In genomic region chr19:56120371-56121179, GRCh38 we compare ENCODE assay signal across 8 cellular contexts. TPM values are rescaled to one million over a fixed set of nuclear protein-coding genes. Genes with fewer than 3 reads are reported as not detected.
A peak's percentile ranks its signal among the peaks of the same experiment; 100 is the strongest.
DNase-seq lines count a peak whose midpoint lies in the region; ATAC-seq and TF ChIP-seq lines count a peak whose summit lies in the region.

No MANE protein-coding gene starts in this region.

- peak overlapping the region; percentile 88 for H3K4me3 ChIP-seq in BE2C (ENCODE audit: low read depth, low read length)
- H3K4me3 ChIP-seq in PC-9, result peak overlapping the region; percentile 94
- H3K4me3 ChIP-seq in fibroblast of lung (replicated peaks in 1 of 4; ENCODE audit: control extremely low read depth in 1 of 4, insufficient read depth in 1 of 4, low read depth in 3 of 4, low read length in 4 of 4), result peak overlapping the region; percentile 75 to 82 (median 81)

- TSS peak; percentile 55 for BruUV-seq in PC-9 (replicated peaks; lab: Mats Ljungman, UMichigan)

- H3K4me1 Mint-ChIP-seq in activated T-helper 1 cell treated with anti-CD3 and anti-CD28 coated beads, Interleukin-12 subunit alpha, Interleukin-12 subunit beta, Interleukin-2, Interleukin-4 antibody, amounts not matched to agents 30 ng/mL and 10 ng/mL and 1 ng/mL, durations not matched to agents 14 hours and 24 hours and 36 hours (ENCODE audit: low read depth), result peaks cover 28% of the 10 kb centered on the region
- peaks cover 30% of the 10 kb centered on the region for H3K4me1 Mint-ChIP-seq in nephron progenitor cell
- H3K4me1 Mint-ChIP-seq in stimulated activated naive CD8-positive, alpha-beta T cell treated with anti-CD3 and anti-CD28 coated beads, Interleukin-15, Interleukin-2, amounts not matched to agents 100 ng/mL and 50 ng/mL, for 24 hours (ENCODE audit: low read depth), result peaks cover 35% of the 10 kb centered on the region

- H3K27ac ChIP-seq in PC-9 (peak overlapping the region; percentile 81), fibroblast of lung (ENCODE audit: insufficient read depth, low read length) (peak overlapping the region; percentile 95)

- H3K4me1 ChIP-seq in BE2C, result peaks cover 10% of the 10 kb centered on the region; the same call in 1 of the 2 replicates
- H3K4me1 ChIP-seq in PC-9 (replicated peaks; ENCODE audit: insufficient read depth), result peaks cover 10% of the 10 kb centered on the region
- peaks cover 15% of the 10 kb centered on the region for H3K4me1 ChIP-seq in fibroblast of lung (ENCODE audit: control insufficient read depth, extremely low read depth, insufficient read depth, low read length)

- H3K4me3 Mint-ChIP-seq in activated T-helper 1 cell treated with anti-CD3 and anti-CD28 coated beads, Interleukin-12 subunit alpha, Interleukin-12 subunit beta, Interleukin-2, Interleukin-4 antibody, amounts not matched to agents 30 ng/mL and 10 ng/mL and 1 ng/mL, durations not matched to agents 14 hours and 24 hours and 36 hours, result peak overlapping the region; percentile 89
- H3K4me3 Mint-ChIP-seq in nephron progenitor cell, result peak overlapping the region; percentile 85
- peak overlapping the region; percentile 88 for H3K4me3 Mint-ChIP-seq in stimulated activated naive CD8-positive, alpha-beta T cell treated with anti-CD3 and anti-CD28 coated beads, Interleukin-15, Interleukin-2, amounts not matched to agents 100 ng/mL and 50 ng/mL, for 24 hours

- peak; percentile 18; the same call in 1 of the 2 replicates for TF ChIP-seq CTCF in BE2C (IDR thresholded peaks at IDR 0.05; ENCODE audit: low read depth, low read length)
- TF ChIP-seq CTCF in PC-9 (conservative IDR thresholded peaks at IDR 0.05), result 0 out of 2 replicates have a peak, but pooled peaks have one; percentile 19
- no peak for TF ChIP-seq CTCF in fibroblast of lung (conservative IDR thresholded peaks at IDR 0.05 in 1 of 2, IDR thresholded peaks at IDR 0.05 in 1 of 2; ENCODE audit: low read depth in 1 of 2, low read length in 2 of 2)
- TF ChIP-seq CTCF in nephron progenitor cell (IDR thresholded peaks at IDR 0.05), result no peak

- H3K9me2 ChIP-seq in PC-9 (ENCODE audit: insufficient read depth), result no peaks in the 10 kb centered on the region

- no peaks in the 10 kb centered on the region for H3K27me3 Mint-ChIP-seq in activated T-helper 1 cell treated with anti-CD3 and anti-CD28 coated beads, Interleukin-12 subunit alpha, Interleukin-12 subunit beta, Interleukin-2, Interleukin-4 antibody, amounts not matched to agents 30 ng/mL and 10 ng/mL and 1 ng/mL, durations not matched to agents 14 hours and 24 hours and 36 hours (ENCODE audit: insufficient read depth)
- peaks cover 10% of the 10 kb centered on the region for H3K27me3 Mint-ChIP-seq in nephron progenitor cell (ENCODE audit: low read depth, poor library complexity)
- H3K27me3 Mint-ChIP-seq in stimulated activated naive CD8-positive, alpha-beta T cell treated with anti-CD3 and anti-CD28 coated beads, Interleukin-15, Interleukin-2, amounts not matched to agents 100 ng/mL and 50 ng/mL, for 24 hours, result no peaks in the 10 kb centered on the region

- H3K36me3 ChIP-seq in BE2C (peaks cover 25% of the 10 kb centered on the region), PC-9 (ENCODE audit: low read depth) (0 out of 2 replicates have a peak, but pooled peaks cover 10% of the 10 kb centered on the region), fibroblast of lung (ENCODE audit: control insufficient read depth, insufficient read depth, low read length) (no peaks in the 10 kb centered on the region)

- H3K27ac Mint-ChIP-seq in activated T-helper 1 cell treated with anti-CD3 and anti-CD28 coated beads, Interleukin-12 subunit alpha, Interleukin-12 subunit beta, Interleukin-2, Interleukin-4 antibody, amounts not matched to agents 30 ng/mL and 10 ng/mL and 1 ng/mL, durations not matched to agents 14 hours and 24 hours and 36 hours, result peak overlapping the region; percentile 97
- no peak overlapping the region for H3K27ac Mint-ChIP-seq in nephron progenitor cell
- H3K27ac Mint-ChIP-seq in stimulated activated naive CD8-positive, alpha-beta T cell treated with anti-CD3 and anti-CD28 coated beads, Interleukin-15, Interleukin-2, amounts not matched to agents 100 ng/mL and 50 ng/mL, for 24 hours, result peak overlapping the region; percentile 95

- ATAC-seq in HG03520 (IDR thresholded peaks at IDR 0.05; ENCODE audit: unreplicated experiment), result peak; percentile 19

- CTCF ChIA-PET in PC-9 (lab: Charles Lee), result interaction anchor here (0.6 kb wide), 2 partner anchors 95 to 445 kb away, joined by 4 to 7 read pairs; no protein-coding TSS in a partner anchor

- no peaks in the 10 kb centered on the region for H3K9me3 Mint-ChIP-seq in activated T-helper 1 cell treated with anti-CD3 and anti-CD28 coated beads, Interleukin-12 subunit alpha, Interleukin-12 subunit beta, Interleukin-2, Interleukin-4 antibody, amounts not matched to agents 30 ng/mL and 10 ng/mL and 1 ng/mL, durations not matched to agents 14 hours and 24 hours and 36 hours
- H3K9me3 Mint-ChIP-seq in nephron progenitor cell, result no peaks in the 10 kb centered on the region
- H3K9me3 Mint-ChIP-seq in stimulated activated naive CD8-positive, alpha-beta T cell treated with anti-CD3 and anti-CD28 coated beads, Interleukin-15, Interleukin-2, amounts not matched to agents 100 ng/mL and 50 ng/mL, for 24 hours, result no peaks in the 10 kb centered on the region

- DNase-seq in BE2C (peak; percentile 84), GM19238 (ENCODE audit: insufficient read length, low spot score) (peak; percentile 80), PC-9 (peak; percentile 75 to 80), fibroblast of lung (ENCODE audit: low read depth in 2 of 2) (peak; percentile 70 to 76), nephron progenitor cell (peak; percentile 77)
- peak; percentile 81 for DNase-seq in activated T-helper 1 cell treated with anti-CD3 and anti-CD28 coated beads, Interleukin-12 subunit alpha, Interleukin-12 subunit beta, Interleukin-2, Interleukin-4 antibody, amounts not matched to agents 30 ng/mL and 10 ng/mL and 1 ng/mL, durations not matched to agents 14 hours and 24 hours and 36 hours (ENCODE audit: low spot score)

- H3K27me3 ChIP-seq in BE2C (no peaks in the 10 kb centered on the region), PC-9 (ENCODE audit: insufficient read depth, low read depth) (no peaks in the 10 kb centered on the region), fibroblast of lung (ENCODE audit: control insufficient read depth, insufficient read depth, low read length) (no peaks in the 10 kb centered on the region)

- H3K4me2 ChIP-seq in PC-9 (peak overlapping the region; percentile 96), fibroblast of lung (ENCODE audit: extremely low read depth, insufficient read depth, low read length) (peak overlapping the region; percentile 96)

- intact Hi-C loops in PC-9 (cut with micrococcal nuclease; ENCODE audit: unreplicated experiment), result loop anchor here (1.0 kb wide), 3 partner anchors 21 to 194 kb away; partner anchors contain the start of genes ZNF444 and ZSCAN5A
- intact Hi-C loops in activated T-helper 1 cell treated with anti-CD3 and anti-CD28 coated beads, Interleukin-12 subunit alpha, Interleukin-12 subunit beta, Interleukin-2, Interleukin-4 antibody, amounts not matched to agents 30 ng/mL and 10 ng/mL and 1 ng/mL, durations not matched to agents 14 hours and 24 hours and 36 hours (cut with micrococcal nuclease), result loop anchor here (1.0 to 5.0 kb wide), 5 partner anchors 21 to 1003 kb away; partner anchors contain the start of genes EPN1, PPP1R12C, ZNF444 and ZNF583

- peak overlapping the region; percentile 90 for H3K9ac ChIP-seq in fibroblast of lung (ENCODE audit: insufficient read depth, low read length)

- H3K9me3 ChIP-seq in BE2C (no peaks in the 10 kb centered on the region), PC-9 (ENCODE audit: insufficient read depth, low read depth) (no peaks in the 10 kb centered on the region), fibroblast of lung (ENCODE audit: control insufficient read depth, insufficient read depth, low read depth, low read length) (no peaks in the 10 kb centered on the region)

- POLR2A ChIA-PET in PC-9 (lab: Charles Lee; ENCODE audit: unreplicated experiment), result interaction anchor here (0.5 to 0.9 kb wide), 5 partner anchors 14 to 748 kb away, joined by 5 to 7 read pairs (median 6); partner anchors contain the start of genes FIZ1 and ZNF444

- H3K79me2 ChIP-seq in PC-9 (ENCODE audit: low read depth), result peaks cover 50% of the 10 kb centered on the region
- peaks cover 48% of the 10 kb centered on the region for H3K79me2 ChIP-seq in fibroblast of lung (ENCODE audit: control insufficient read depth, insufficient read depth, low read length)

- peaks cover 43% of the 10 kb centered on the region for H4K20me1 ChIP-seq in PC-9 (ENCODE audit: insufficient read depth)
- H4K20me1 ChIP-seq in fibroblast of lung (ENCODE audit: control insufficient read depth, extremely low read depth, insufficient read depth, low read length), result no peaks in the 10 kb centered on the region

- H2AFZ ChIP-seq in PC-9 (peak overlapping the region; percentile 68), fibroblast of lung (ENCODE audit: low read length) (no peak overlapping the region)

- peaks cover 22% of the 10 kb centered on the region; the same call in 1 of the 2 replicates for H3F3A ChIP-seq in PC-9 (ENCODE audit: insufficient read depth, low read depth)

- H3K36me3 Mint-ChIP-seq in activated T-helper 1 cell treated with anti-CD3 and anti-CD28 coated beads, Interleukin-12 subunit alpha, Interleukin-12 subunit beta, Interleukin-2, Interleukin-4 antibody, amounts not matched to agents 30 ng/mL and 10 ng/mL and 1 ng/mL, durations not matched to agents 14 hours and 24 hours and 36 hours (ENCODE audit: low read depth), result peaks cover 6% of the 10 kb centered on the region
- peaks cover 6% of the 10 kb centered on the region for H3K36me3 Mint-ChIP-seq in nephron progenitor cell (ENCODE audit: low read depth)
- peaks cover 21% of the 10 kb centered on the region for H3K36me3 Mint-ChIP-seq in stimulated activated naive CD8-positive, alpha-beta T cell treated with anti-CD3 and anti-CD28 coated beads, Interleukin-15, Interleukin-2, amounts not matched to agents 100 ng/mL and 50 ng/mL, for 24 hours (ENCODE audit: low read depth)

RNA-seq across cellular contexts. Expression of gene ZNF787, which starts 0.5 kb away (rescaled TPM):
- 116 TPM for polyA plus RNA-seq in BE2C (2012; ENCODE audit: insufficient read depth, insufficient read length, low read depth)
- total RNA-seq in PC-9 (2021), result 51.4 and 51.5 TPM in 2 replicates
- total RNA-seq in activated T-helper 1 cell treated with anti-CD3 and anti-CD28 coated beads, Interleukin-12 subunit alpha, Interleukin-12 subunit beta, Interleukin-2, Interleukin-4 antibody, amounts not matched to agents 30 ng/mL and 10 ng/mL and 1 ng/mL, durations not matched to agents 14 hours and 24 hours and 36 hours, result 41.8 and 42.6 TPM in 2 replicates
- total RNA-seq in fibroblast of lung, result 28.7 and 28.8 TPM in 2 replicates
- 2.6 and 2.9 TPM in 2 replicates for polyA plus RNA-seq in fibroblast of lung
- polyA plus RNA-seq in fibroblast of lung (2012), result 15.4 and 22.8 TPM in 2 replicates
- 4.1 and 10.7 TPM in 2 replicates for polyA minus RNA-seq in fibroblast of lung (ENCODE audit: low replicate concordance)

RNA-seq across cellular contexts. Expression of gene ZNF444, which starts 20.5 kb away (rescaled TPM):
- polyA plus RNA-seq in BE2C (2012; ENCODE audit: insufficient read depth, insufficient read length, low read depth), result 40.9 TPM
- total RNA-seq in PC-9 (2021), result 50.5 and 74.2 TPM in 2 replicates
- 33.8 and 36.5 TPM in 2 replicates for total RNA-seq in activated T-helper 1 cell treated with anti-CD3 and anti-CD28 coated beads, Interleukin-12 subunit alpha, Interleukin-12 subunit beta, Interleukin-2, Interleukin-4 antibody, amounts not matched to agents 30 ng/mL and 10 ng/mL and 1 ng/mL, durations not matched to agents 14 hours and 24 hours and 36 hours
- 12.3 and 17.5 TPM in 2 replicates for total RNA-seq in fibroblast of lung
- 6.4 and 7.4 TPM in 2 replicates for polyA plus RNA-seq in fibroblast of lung
- 12.6 and 16.1 TPM in 2 replicates for polyA plus RNA-seq in fibroblast of lung (2012)
- polyA minus RNA-seq in fibroblast of lung (ENCODE audit: low replicate concordance), result 9.9 and 11.8 TPM in 2 replicates

RNA-seq across cellular contexts. Expression of gene GALP, which starts 55.2 kb away (rescaled TPM):
- not detected for polyA plus RNA-seq in BE2C (2012; ENCODE audit: insufficient read depth, insufficient read length, low read depth)
- total RNA-seq in PC-9 (2021) (not detected in 2 replicates), fibroblast of lung (not detected in 2 replicates)
- total RNA-seq in activated T-helper 1 cell treated with anti-CD3 and anti-CD28 coated beads, Interleukin-12 subunit alpha, Interleukin-12 subunit beta, Interleukin-2, Interleukin-4 antibody, amounts not matched to agents 30 ng/mL and 10 ng/mL and 1 ng/mL, durations not matched to agents 14 hours and 24 hours and 36 hours, result not detected in 2 replicates
- not detected in 2 replicates for polyA plus RNA-seq in fibroblast of lung
- polyA plus RNA-seq in fibroblast of lung (2012), result not detected in 2 replicates
- polyA minus RNA-seq in fibroblast of lung (ENCODE audit: low replicate concordance), result not detected in 2 replicates

Comparison
In these comparisons a context has a peak if more than half of its experiments do, and no peak if none do; other contexts are left out.
1. Peak in every context shown above with its lines: DNase-seq, ATAC-seq, H3K4me3 ChIP-seq and H3K27ac ChIP-seq.
2. CTCF ChIP-seq: peak in BE2C (single experiment) and PC-9 (single experiment); none in fibroblast of lung (0 of 2) and nephron progenitor cell (single experiment).